ENCODE assay signal across 1 cellular context in genomic region chr22:39748877-39749276, GRCh38.
TF ChIP-seq lines count a peak whose summit lies in the region.

No MANE protein-coding gene starts in this region.

TF ChIP-seq in K562, 482 proteins besides CTCF, POLR2A, EP300 and RAD21 (continued from another document):
- TF ChIP-seq CREM (IDR thresholded peaks at IDR 0.05; ENCODE audit: low read depth), result peak; percentile 18; the same call in 1 of the 2 replicates
- no peak for TF ChIP-seq PATZ1 (CRISPR knock-in tag; IDR thresholded peaks at IDR 0.05; ENCODE audit: borderline replicate concordance)
- no peak for TF ChIP-seq SLC30A9 (CRISPR knock-in tag; IDR thresholded peaks at IDR 0.05)
- no peak for TF ChIP-seq ZNF764 (CRISPR knock-in tag; IDR thresholded peaks at IDR 0.05; ENCODE audit: low read depth)
- TF ChIP-seq SIRT6 (IDR thresholded peaks at IDR 0.05; ENCODE audit: low read depth, low read length), result no peak
- TF ChIP-seq CBFA2T2 (conservative IDR thresholded peaks at IDR 0.05), result no peak
- peak; percentile 86 for TF ChIP-seq ATF3 (IDR thresholded peaks at IDR 0.05)
- no peak for TF ChIP-seq ATF3 (CRISPR knock-in tag; conservative IDR thresholded peaks at IDR 0.05)
- TF ChIP-seq KLF10 (CRISPR knock-in tag; IDR thresholded peaks at IDR 0.05), result no peak
- TF ChIP-seq FOXK2 (conservative IDR thresholded peaks at IDR 0.05 in 1 of 2, IDR thresholded peaks at IDR 0.05 in 1 of 2; ENCODE audit: low read depth in 2 of 2), result 0 out of 4 replicates have a peak, but pooled peaks of 1 of the 2 experiments have one; percentile 23
- TF ChIP-seq MYBL2 (IDR thresholded peaks at IDR 0.05; ENCODE audit: low read depth), result no peak
- no peak for TF ChIP-seq MYBL2 (CRISPR knock-in tag; IDR thresholded peaks at IDR 0.05; ENCODE audit: borderline replicate concordance)
- no peak for TF ChIP-seq MAFF (IDR thresholded peaks at IDR 0.05; ENCODE audit: low read length)
- TF ChIP-seq ZNF609 (CRISPR knock-in tag; IDR thresholded peaks at IDR 0.05; ENCODE audit: borderline replicate concordance), result no peak
- TF ChIP-seq MEF2D (tag; conservative IDR thresholded peaks at IDR 0.05; ENCODE audit: low read depth), result no peak
- TF ChIP-seq RBM25 (IDR thresholded peaks at IDR 0.05; ENCODE audit: low read depth, low read length, severe bottlenecking), result no peak
- TF ChIP-seq BMI1 (IDR thresholded peaks at IDR 0.05; ENCODE audit: low read length), result no peak
- TF ChIP-seq, protein P1, sequence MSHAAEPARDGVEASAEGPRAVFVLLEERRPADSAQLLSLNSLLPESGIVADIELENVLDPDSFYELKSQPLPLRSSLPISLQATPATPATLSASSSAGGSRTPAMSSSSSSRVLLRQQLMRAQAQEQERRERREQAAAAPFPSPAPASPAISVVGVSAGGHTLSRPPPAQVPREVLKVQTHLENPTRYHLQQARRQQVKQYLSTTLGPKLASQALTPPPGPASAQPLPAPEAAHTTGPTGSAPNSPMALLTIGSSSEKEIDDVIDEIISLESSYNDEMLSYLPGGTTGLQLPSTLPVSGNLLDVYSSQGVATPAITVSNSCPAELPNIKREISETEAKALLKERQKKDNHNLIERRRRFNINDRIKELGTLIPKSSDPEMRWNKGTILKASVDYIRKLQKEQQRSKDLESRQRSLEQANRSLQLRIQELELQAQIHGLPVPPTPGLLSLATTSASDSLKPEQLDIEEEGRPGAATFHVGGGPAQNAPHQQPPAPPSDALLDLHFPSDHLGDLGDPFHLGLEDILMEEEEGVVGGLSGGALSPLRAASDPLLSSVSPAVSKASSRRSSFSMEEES (CRISPR knock-in tag; IDR thresholded peaks at IDR 0.05), result no peak
- TF ChIP-seq ZNF707 (CRISPR knock-in tag; conservative IDR thresholded peaks at IDR 0.05), result no peak
- no peak for TF ChIP-seq MBD2 (IDR thresholded peaks at IDR 0.05; ENCODE audit: borderline replicate concordance, low read depth)
- 0 out of 2 replicates have a peak, but pooled peaks have one; percentile 32 for TF ChIP-seq JUN (IDR thresholded peaks at IDR 0.05; ENCODE audit: borderline replicate concordance, low read depth, low read length)
- no peak for TF ChIP-seq JUN (CRISPR knock-in tag; IDR thresholded peaks at IDR 0.05; ENCODE audit: borderline replicate concordance)
- TF ChIP-seq RBM17 (IDR thresholded peaks at IDR 0.05; ENCODE audit: borderline replicate concordance, low read depth, low read length), result no peak
- TF ChIP-seq, protein P2, sequence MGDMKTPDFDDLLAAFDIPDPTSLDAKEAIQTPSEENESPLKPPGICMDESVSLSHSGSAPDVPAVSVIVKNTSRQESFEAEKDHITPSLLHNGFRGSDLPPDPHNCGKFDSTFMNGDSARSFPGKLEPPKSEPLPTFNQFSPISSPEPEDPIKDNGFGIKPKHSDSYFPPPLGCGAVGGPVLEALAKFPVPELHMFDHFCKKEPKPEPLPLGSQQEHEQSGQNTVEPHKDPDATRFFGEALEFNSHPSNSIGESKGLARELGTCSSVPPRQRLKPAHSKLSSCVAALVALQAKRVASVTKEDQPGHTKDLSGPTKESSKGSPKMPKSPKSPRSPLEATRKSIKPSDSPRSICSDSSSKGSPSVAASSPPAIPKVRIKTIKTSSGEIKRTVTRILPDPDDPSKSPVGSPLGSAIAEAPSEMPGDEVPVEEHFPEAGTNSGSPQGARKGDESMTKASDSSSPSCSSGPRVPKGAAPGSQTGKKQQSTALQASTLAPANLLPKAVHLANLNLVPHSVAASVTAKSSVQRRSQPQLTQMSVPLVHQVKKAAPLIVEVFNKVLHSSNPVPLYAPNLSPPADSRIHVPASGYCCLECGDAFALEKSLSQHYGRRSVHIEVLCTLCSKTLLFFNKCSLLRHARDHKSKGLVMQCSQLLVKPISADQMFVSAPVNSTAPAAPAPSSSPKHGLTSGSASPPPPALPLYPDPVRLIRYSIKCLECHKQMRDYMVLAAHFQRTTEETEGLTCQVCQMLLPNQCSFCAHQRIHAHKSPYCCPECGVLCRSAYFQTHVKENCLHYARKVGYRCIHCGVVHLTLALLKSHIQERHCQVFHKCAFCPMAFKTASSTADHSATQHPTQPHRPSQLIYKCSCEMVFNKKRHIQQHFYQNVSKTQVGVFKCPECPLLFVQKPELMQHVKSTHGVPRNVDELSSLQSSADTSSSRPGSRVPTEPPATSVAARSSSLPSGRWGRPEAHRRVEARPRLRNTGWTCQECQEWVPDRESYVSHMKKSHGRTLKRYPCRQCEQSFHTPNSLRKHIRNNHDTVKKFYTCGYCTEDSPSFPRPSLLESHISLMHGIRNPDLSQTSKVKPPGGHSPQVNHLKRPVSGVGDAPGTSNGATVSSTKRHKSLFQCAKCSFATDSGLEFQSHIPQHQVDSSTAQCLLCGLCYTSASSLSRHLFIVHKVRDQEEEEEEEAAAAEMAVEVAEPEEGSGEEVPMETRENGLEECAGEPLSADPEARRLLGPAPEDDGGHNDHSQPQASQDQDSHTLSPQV (IDR thresholded peaks at IDR 0.05), result no peak
- peak; percentile 54 for TF ChIP-seq ARID1B (IDR thresholded peaks at IDR 0.05)
